Comparison of ENCODE assay signal across 17 cellular contexts in genomic region chr9:89640391-89640790, GRCh38. TPM values are rescaled to one million over a fixed set of nuclear protein-coding genes. Genes with fewer than 3 reads are reported as not detected.
A peak's percentile ranks its signal among the peaks of the same experiment; 100 is the strongest.
DNase-seq lines count a peak whose midpoint lies in the region; ATAC-seq, FAIRE-seq and TF ChIP-seq lines count a peak whose summit lies in the region.
"Had no signal": no experiment of that assay in that cellular context is flagged by ENCODE, and none has a peak within 500 bp of the region (broad histone marks: within the 10 kb centered on the region; RNA-seq: fewer than 3 reads in every experiment).

No MANE protein-coding gene starts in this region.

- H3K27me3 ChIP-seq in left lung (no peaks in the 10 kb centered on the region), spleen (replicated peaks in 1 of 7) (no peaks in the 10 kb centered on the region), MG63 (no peaks in the 10 kb centered on the region)
- H3K27me3 ChIP-seq: neural progenitor cell had no signal

- 35 to 69% (median 59%) methylated on average over 8 to 11 of the region's 11 CpGs for WGBS in spleen, 5 donors

- peak; percentile 38 for ATAC-seq in left lung
- ATAC-seq: activated naive CD4-positive, alpha-beta T cell treated with anti-CD3 and anti-CD28 coated beads, Interleukin-2, amount 50 U/mL, for 72 hours; effector memory CD8-positive, alpha-beta T cell; HCT116; stimulated activated memory B cell treated with anti-CD40 and anti-IgM and Interleukin-4, amounts not matched to agents 10 μg/mL and 1 μg/mL and 100 μg/mL, for 72 hours had no signal

- FAIRE-seq in GM12892 (lab: Jason Lieb, UNC): no peak
- FAIRE-seq: D721Med had no signal

- H3K27ac ChIP-seq in left lung: peak overlapping the region; percentile 26 to 59
- H3K27ac ChIP-seq in spleen: peak overlapping the region in 5 of 8 donors; percentile 29 to 58 (median 49)
- H3K27ac ChIP-seq: neural progenitor cell had no signal

- H3K9me3 ChIP-seq in left lung: no peaks in the 10 kb centered on the region
- H3K9me3 ChIP-seq in spleen: peaks cover 0 to 6% (median 0%) of the 10 kb centered on the region in 8 donors
- no peaks in the 10 kb centered on the region for H3K9me3 ChIP-seq in MG63

- H3K4me1 Mint-ChIP-seq in dendritic cell treated with granulocyte-macrophage colony-stimulating factor and Interleukin-4, amounts not matched to agents 40 ng/mL and 50 ng/mL, for 4 days (ENCODE audit: low read depth): peaks cover 25% of the 10 kb centered on the region
- H3K4me1 Mint-ChIP-seq: stimulated activated memory B cell treated with anti-CD40 and anti-IgM and Interleukin-4, amounts not matched to agents 10 μg/mL and 1 μg/mL and 100 μg/mL, for 72 hours had no signal

- TF ChIP-seq CTCF in left lung (IDR thresholded peaks at IDR 0.05): no peak
- no peak for TF ChIP-seq CTCF in spleen (IDR thresholded peaks at IDR 0.05 in 8 of 11, conservative IDR thresholded peaks at IDR 0.05 in 3 of 11)

- no peak for TF ChIP-seq POLR2A in spleen (IDR thresholded peaks at IDR 0.05)
- no peak for TF ChIP-seq POLR2A in GM12892 (IDR thresholded peaks at IDR 0.05; ENCODE audit: low read depth, low read length)

- DNase-seq in CMK (ENCODE audit: low read depth): peak; percentile 4
- DNase-seq in left lung: peak in 1 of 2 donors; percentile 48
- peak; percentile 80 for DNase-seq in spleen
- no peak for DNase-seq in KG1 (lab: John Stamatoyannopoulos, UW)
- no peak for DNase-seq in MG63
- no peak for DNase-seq in mesenteric fat pad (ENCODE audit: low spot score)
- DNase-seq in GM12892 (ENCODE audit: insufficient read length): no peak
- DNase-seq: effector memory CD8-positive, alpha-beta T cell; GDM1; mammary epithelial cell; NCI-H345 had no signal

- H3K36me3 ChIP-seq in left lung: no peaks in the 10 kb centered on the region
- H3K36me3 ChIP-seq in spleen: no peaks in the 10 kb centered on the region
- no peaks in the 10 kb centered on the region for H3K36me3 ChIP-seq in MG63
- H3K36me3 ChIP-seq: neural progenitor cell had no signal

- no peaks in the 10 kb centered on the region for H3K9me3 Mint-ChIP-seq in dendritic cell treated with granulocyte-macrophage colony-stimulating factor and Interleukin-4, amounts not matched to agents 40 ng/mL and 50 ng/mL, for 4 days
- H3K9me3 Mint-ChIP-seq: activated naive CD4-positive, alpha-beta T cell treated with anti-CD3 and anti-CD28 coated beads, Interleukin-2, amount 50 U/mL, for 72 hours; effector memory CD8-positive, alpha-beta T cell; neural progenitor cell had no signal

- peak overlapping the region; percentile 58 for H3K27ac Mint-ChIP-seq in dendritic cell treated with granulocyte-macrophage colony-stimulating factor and Interleukin-4, amounts not matched to agents 40 ng/mL and 50 ng/mL, for 4 days
- H3K27ac Mint-ChIP-seq: effector memory CD8-positive, alpha-beta T cell; stimulated activated memory B cell treated with anti-CD40 and anti-IgM and Interleukin-4, amounts not matched to agents 10 μg/mL and 1 μg/mL and 100 μg/mL, for 72 hours had no signal

- H3K36me3 Mint-ChIP-seq in dendritic cell treated with granulocyte-macrophage colony-stimulating factor and Interleukin-4, amounts not matched to agents 40 ng/mL and 50 ng/mL, for 4 days (ENCODE audit: low read depth): no peaks in the 10 kb centered on the region
- H3K36me3 Mint-ChIP-seq: activated naive CD4-positive, alpha-beta T cell treated with anti-CD3 and anti-CD28 coated beads, Interleukin-2, amount 50 U/mL, for 72 hours; neural progenitor cell; stimulated activated memory B cell treated with anti-CD40 and anti-IgM and Interleukin-4, amounts not matched to agents 10 μg/mL and 1 μg/mL and 100 μg/mL, for 72 hours had no signal

- peaks cover 14 to 23% of the 10 kb centered on the region in 2 donors for H3K4me1 ChIP-seq in left lung
- H3K4me1 ChIP-seq in spleen: peaks cover 0 to 19% (median 8%) of the 10 kb centered on the region in 6 donors

- no peak overlapping the region for H3K4me3 Mint-ChIP-seq in dendritic cell treated with granulocyte-macrophage colony-stimulating factor and Interleukin-4, amounts not matched to agents 40 ng/mL and 50 ng/mL, for 4 days
- H3K4me3 Mint-ChIP-seq: effector memory CD8-positive, alpha-beta T cell; neural progenitor cell; stimulated activated memory B cell treated with anti-CD40 and anti-IgM and Interleukin-4, amounts not matched to agents 10 μg/mL and 1 μg/mL and 100 μg/mL, for 72 hours had no signal

- H3K27me3 Mint-ChIP-seq in dendritic cell treated with granulocyte-macrophage colony-stimulating factor and Interleukin-4, amounts not matched to agents 40 ng/mL and 50 ng/mL, for 4 days: peaks cover 9% of the 10 kb centered on the region

- intact Hi-C loops in dendritic cell treated with granulocyte-macrophage colony-stimulating factor and Interleukin-4, amounts not matched to agents 40 ng/mL and 50 ng/mL, for 4 days (cut with micrococcal nuclease): no loop called here
- intact Hi-C loops in left lung (cut with DNase I): no loop called here
- intact Hi-C loops in spleen (cut with DNase I; ENCODE audit: low total_unique reads): no loop called here

- H3K4me3 ChIP-seq in left lung: no peak overlapping the region
- no peak overlapping the region for H3K4me3 ChIP-seq in spleen
- H3K4me3 ChIP-seq in MG63: no peak overlapping the region
- H3K4me3 ChIP-seq: neural progenitor cell had no signal

RNA-seq across cellular contexts. Expression of gene GADD45G, which starts 35.6 kb away (rescaled TPM):
- total RNA-seq in left lung: 10 to 100 TPM; 11.2 to 12.6 TPM
- 1 to 10 TPM; 2.0 to 6.8 (median 2.6) TPM for total RNA-seq in spleen
- polyA plus RNA-seq in spleen: 10 to 100 TPM in 2 of 3 donors, 1 to 10 TPM in 1; 5.9 to 17.6 (median 16.9) TPM
- 3.5 TPM in 1 of 2 replicates, not detected in the other for total RNA-seq in MG63 (2014; rRNA removed; shearing (Covaris generic); ENCODE audit: low replicate concordance)
- 10.9 TPM for total RNA-seq in mesenteric fat pad
- 0.68 TPM for polyA plus RNA-seq in GM12892 (2012; ENCODE audit: missing spikeins)

Comparison
In these comparisons a context has a peak if more than half of its experiments do, and no peak if none do; other contexts are left out.
1. DNase-seq: peak in CMK (single experiment) and spleen (single experiment); none in KG1 (single experiment), MG63 (single experiment), mesenteric fat pad (single experiment) and GM12892 (single experiment).